ENCODE assay signal across 9 cellular contexts in genomic region chr1:112507896-112508241, GRCh38. TPM values are rescaled to one million over a fixed set of nuclear protein-coding genes. Genes with fewer than 3 reads are reported as not detected.
DNase-seq lines count a peak whose midpoint lies in the region; FAIRE-seq and TF ChIP-seq lines count a peak whose summit lies in the region.
"Had no signal": no experiment of that assay in that cellular context is flagged by ENCODE, and none has a peak within 500 bp of the region (broad histone marks: within the 10 kb centered on the region; RNA-seq: fewer than 3 reads in every experiment).

No MANE protein-coding gene starts in this region.

- CTCF ChIA-PET in MCF 10A (lab: Yijun Ruan, JAX): interaction anchor here (0.7 kb wide), 1 partner anchor 41 kb away, joined by 4 read pairs; no protein-coding TSS in a partner anchor

- no peak overlapping the region for H3K27ac Mint-ChIP-seq in MCF 10A (ENCODE audit: low read depth, unreplicated experiment)
- H3K27ac Mint-ChIP-seq in type B pancreatic cell: no peak overlapping the region

- intact Hi-C loops in MCF 10A (cut with micrococcal nuclease): no loop called here

- peak overlapping the region; percentile 93 for H3K4me2 ChIP-seq in OCI-LY3 (ENCODE audit: low read length)

- peak; percentile 58 for DNase-seq in D721Med (ENCODE audit: insufficient read length, low spot score)
- no peak for DNase-seq in MCF 10A (ENCODE audit: unreplicated experiment)
- DNase-seq in type B pancreatic cell (ENCODE audit: extremely low spot score, unreplicated experiment): no peak
- no peak for DNase-seq in RPMI8226
- no peak for DNase-seq in Kasumi-1 (lab: John Stamatoyannopoulos, UW)
- DNase-seq in GDM1 (lab: John Stamatoyannopoulos, UW): no peak

- POLR2A ChIA-PET in MCF 10A (lab: Yijun Ruan, JAX): no interaction called here

- H3K27me3 Mint-ChIP-seq in MCF 10A (ENCODE audit: insufficient read depth, unreplicated experiment): peaks cover 19% of the 10 kb centered on the region
- H3K27me3 Mint-ChIP-seq in type B pancreatic cell: peaks cover 91% of the 10 kb centered on the region

- H3K4me3 ChIP-seq in OCI-LY3 (ENCODE audit: low read length) (peak overlapping the region; percentile 86), mononuclear cell (ENCODE audit: low read length) (peak overlapping the region; percentile 31)

- no peaks in the 10 kb centered on the region for H3K79me2 ChIP-seq in OCI-LY3 (ENCODE audit: low read length)

- no peaks in the 10 kb centered on the region for H3K4me1 Mint-ChIP-seq in MCF 10A (ENCODE audit: insufficient read depth, unreplicated experiment)
- H3K4me1 Mint-ChIP-seq in type B pancreatic cell (ENCODE audit: unreplicated experiment): peaks cover 29% of the 10 kb centered on the region

- no peaks in the 10 kb centered on the region for H3K9me3 Mint-ChIP-seq in MCF 10A (ENCODE audit: unreplicated experiment)
- no peaks in the 10 kb centered on the region for H3K9me3 Mint-ChIP-seq in type B pancreatic cell

- BruUV-seq in MCF 10A (replicated peaks; lab: Mats Ljungman, UMichigan): no TSS peak

- H3K9me3 ChIP-seq in OCI-LY3 (ENCODE audit: insufficient read depth, low read length) (no peaks in the 10 kb centered on the region), mononuclear cell (ENCODE audit: low read depth, low read length) (no peaks in the 10 kb centered on the region)
- H3K9me3 ChIP-seq: neutrophil had no signal

- no peaks in the 10 kb centered on the region for H3K36me3 Mint-ChIP-seq in MCF 10A (ENCODE audit: insufficient read depth, unreplicated experiment)
- peaks cover 4% of the 10 kb centered on the region for H3K36me3 Mint-ChIP-seq in type B pancreatic cell

- no peak for FAIRE-seq in D721Med (lab: Jason Lieb, UNC)

- H3K9ac ChIP-seq in OCI-LY3 (ENCODE audit: low read length): peak overlapping the region; percentile 35; the same call in 1 of the 2 replicates

- no peaks in the 10 kb centered on the region for H4K20me1 ChIP-seq in OCI-LY3 (ENCODE audit: insufficient read depth, low read length)

- no peak overlapping the region for H3K27ac ChIP-seq in OCI-LY3 (ENCODE audit: low read length)
- H3K27ac ChIP-seq: neutrophil had no signal

- no peak for TF ChIP-seq CTCF in D721Med (IDR thresholded peaks at IDR 0.05; ENCODE audit: insufficient read depth, missing control alignments)
- TF ChIP-seq CTCF in OCI-LY3 (IDR thresholded peaks at IDR 0.05; ENCODE audit: low read depth, low read length): no peak
- TF ChIP-seq CTCF in MCF 10A (IDR thresholded peaks at IDR 0.05; ENCODE audit: unreplicated experiment): no peak
- no peak for TF ChIP-seq CTCF in type B pancreatic cell (conservative IDR thresholded peaks at IDR 0.05)

- H3K4me3 Mint-ChIP-seq in MCF 10A (ENCODE audit: unreplicated experiment): peak overlapping the region; percentile 75
- peak overlapping the region; percentile 80 for H3K4me3 Mint-ChIP-seq in type B pancreatic cell

- H3K4me1 ChIP-seq in OCI-LY3 (ENCODE audit: low read length) (no peaks in the 10 kb centered on the region), mononuclear cell (ENCODE audit: insufficient read depth, low read length) (peaks cover 18% of the 10 kb centered on the region)

- no peaks in the 10 kb centered on the region for H3K36me3 ChIP-seq in OCI-LY3 (replicated peaks; ENCODE audit: low read depth, low read length)
- H3K36me3 ChIP-seq: neutrophil had no signal

- no peaks in the 10 kb centered on the region for H3K27me3 ChIP-seq in OCI-LY3 (ENCODE audit: low read depth, low read length)
- H3K27me3 ChIP-seq in mononuclear cell (ENCODE audit: insufficient read depth, low read length): peaks cover 56% of the 10 kb centered on the region

- H2AFZ ChIP-seq in OCI-LY3 (ENCODE audit: low read depth, low read length): peak overlapping the region; percentile 85

RNA-seq across cellular contexts. Expression of gene WNT2B, which starts 0.9 kb away (rescaled TPM):
- total RNA-seq in MCF 10A (2022) (0.75 and 1.7 TPM in 2 replicates), mononuclear cell (0.31 TPM), type B pancreatic cell (ENCODE audit: low replicate concordance) (2.7 and 41.0 TPM in 2 replicates)
